Comparison of ENCODE assay signal across 22 cellular contexts in the genomic region with DNA sequence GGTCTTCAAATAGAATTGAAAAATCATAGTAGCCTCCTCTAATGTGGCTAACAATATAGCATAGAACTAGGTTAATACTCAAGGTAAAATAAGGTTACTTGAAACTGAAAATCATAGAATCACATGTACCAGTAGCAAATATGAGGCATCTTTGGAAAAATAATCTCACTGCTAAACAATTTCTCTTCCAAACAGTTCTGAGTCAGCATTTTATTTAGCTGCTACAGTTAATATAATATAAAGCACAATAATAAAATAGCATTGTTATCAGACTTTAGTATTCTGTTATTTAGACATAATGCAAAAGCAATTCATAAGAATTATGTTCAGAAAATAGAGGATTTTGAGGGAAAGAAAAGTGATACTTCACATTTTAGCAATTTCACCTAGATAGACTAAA. TPM values are rescaled to one million over a fixed set of nuclear protein-coding genes. Genes with fewer than 3 reads are reported as not detected.
DNase-seq lines count a peak whose midpoint lies in the region; ATAC-seq and FAIRE-seq lines count a peak whose summit lies in the region.
"Had no signal": no experiment of that assay in that cellular context is flagged by ENCODE, and none has a peak within 500 bp of the region (broad histone marks: within the 10 kb centered on the region; RNA-seq: fewer than 3 reads in every experiment).

No MANE protein-coding gene starts in this region.

- H3K36me3 Mint-ChIP-seq in activated T-helper 17 cell treated with anti-CD3 and anti-CD28 coated beads, Interleukin-2, amount 50 U/mL, for 72 hours (ENCODE audit: low read depth), result peaks cover 99% of the 10 kb centered on the region

- H3K4me3 Mint-ChIP-seq in activated T-helper 17 cell treated with anti-CD3 and anti-CD28 coated beads, Interleukin-2, amount 50 U/mL, for 72 hours, result no peak overlapping the region
- H3K4me3 Mint-ChIP-seq: B cell; CD4-positive, CD25-positive, alpha-beta regulatory T cell; CD8-positive, alpha-beta T cell; GM23338; H9 had no signal

- H3K9me3 ChIP-seq in small intestine (ENCODE audit: control insufficient read depth, low read depth) (no peaks in the 10 kb centered on the region), SJCRH30 (replicated peaks) (no peaks in the 10 kb centered on the region)
- H3K9me3 ChIP-seq: BLaER1, Caco-2 had no signal

- DNase-seq in GM19239 (ENCODE audit: insufficient read length, low spot score) (no peak), small intestine (no peak), NCI-H774 (lab: John Stamatoyannopoulos, UW) (no peak), SJCRH30 (no peak)
- DNase-seq: 8988T; Caco-2; CD4-positive, CD25-positive, alpha-beta regulatory T cell; CD8-positive, alpha-beta T cell; DMS 273 treated with DMSO at 0.1 percent for 48 hours; DMS79; EL; GDM1; H9 had no signal

- H3K36me3 ChIP-seq in small intestine (ENCODE audit: control insufficient read depth in 2 of 2, insufficient read depth in 2 of 2, low read length in 2 of 2), result peaks cover 2 to 5% of the 10 kb centered on the region in 2 donors
- peaks cover 17% of the 10 kb centered on the region for H3K36me3 ChIP-seq in SJCRH30

- no peak for ATAC-seq in activated T-helper 17 cell treated with anti-CD3 and anti-CD28 coated beads, Interleukin-2, amount 50 U/mL, for 72 hours (replicated peaks)
- ATAC-seq in HG02938 (IDR thresholded peaks at IDR 0.05; ENCODE audit: unreplicated experiment), result no peak
- ATAC-seq: CD8-positive, alpha-beta T cell; GM12878; GM23338; HCT116 had no signal

- H3K27me3 Mint-ChIP-seq in activated T-helper 17 cell treated with anti-CD3 and anti-CD28 coated beads, Interleukin-2, amount 50 U/mL, for 72 hours, result no peaks in the 10 kb centered on the region
- H3K27me3 Mint-ChIP-seq: B cell; CD4-positive, CD25-positive, alpha-beta regulatory T cell had no signal

- H3K27me3 ChIP-seq in small intestine (ENCODE audit: control insufficient read depth in 2 of 2, insufficient read depth in 2 of 2, low read length in 2 of 2), result no peaks in the 10 kb centered on the region
- H3K27me3 ChIP-seq in SJCRH30, result no peaks in the 10 kb centered on the region
- H3K27me3 ChIP-seq: BLaER1 had no signal

- H3K4me1 ChIP-seq in small intestine (ENCODE audit: control insufficient read depth in 2 of 2, insufficient read depth in 1 of 2, low read depth in 1 of 2, low read length in 1 of 2) (no peaks in the 10 kb centered on the region), SJCRH30 (no peaks in the 10 kb centered on the region)
- H3K4me1 ChIP-seq: BLaER1, Caco-2 had no signal

- H3K4me3 ChIP-seq in small intestine (ENCODE audit: low read depth in 1 of 2, low read length in 2 of 2), result no peak overlapping the region
- H3K4me3 ChIP-seq in SJCRH30, result no peak overlapping the region
- H3K4me3 ChIP-seq: BLaER1, GM12878, GM23338 had no signal

- peak overlapping the region; percentile 7 for H3K27ac Mint-ChIP-seq in activated T-helper 17 cell treated with anti-CD3 and anti-CD28 coated beads, Interleukin-2, amount 50 U/mL, for 72 hours
- H3K27ac Mint-ChIP-seq: B cell; CD8-positive, alpha-beta T cell; GM23338 had no signal

- FAIRE-seq in A204.1 (lab: Jason Lieb, UNC) (peak; percentile 19), GM19239 (lab: Jason Lieb, UNC) (peak; percentile 8), small intestine (lab: Jason Lieb, UNC) (peak; percentile 15)
- FAIRE-seq: GM12878 had no signal

- H3K4me1 Mint-ChIP-seq in activated T-helper 17 cell treated with anti-CD3 and anti-CD28 coated beads, Interleukin-2, amount 50 U/mL, for 72 hours, result peaks cover 4% of the 10 kb centered on the region
- H3K4me1 Mint-ChIP-seq: B cell had no signal

- H3K9me3 Mint-ChIP-seq in activated T-helper 17 cell treated with anti-CD3 and anti-CD28 coated beads, Interleukin-2, amount 50 U/mL, for 72 hours, result no peaks in the 10 kb centered on the region
- H3K9me3 Mint-ChIP-seq: CD4-positive, CD25-positive, alpha-beta regulatory T cell; CD8-positive, alpha-beta T cell; GM23338; H9 had no signal

- H3K27ac ChIP-seq in small intestine (ENCODE audit: low read depth in 1 of 2, low read length in 1 of 2), result no peak overlapping the region
- no peak overlapping the region for H3K27ac ChIP-seq in SJCRH30
- H3K27ac ChIP-seq: BLaER1, C4-2B had no signal

RNA-seq across cellular contexts. Expression of a gene that starts 35.0 kb away (rescaled TPM):
- total RNA-seq in activated T-helper 17 cell treated with anti-CD3 and anti-CD28 coated beads, Interleukin-2, amount 50 U/mL, for 72 hours, result 100 to 1,000 TPM; 220 to 329 TPM
- 10 to 100 TPM in 1 of 3 donors, 1 to 10 TPM in 2; 7.8 to 19.9 (median 8.7) TPM for polyA plus RNA-seq in small intestine
- total RNA-seq in SJCRH30 (2014; rRNA removed; shearing (Covaris generic)), result 67.3 and 73.3 TPM in 2 replicates

RNA-seq across cellular contexts. Expression of a gene that starts 46.7 kb away (rescaled TPM):
- 100 to 1,000 TPM in 1 of 2 donors, 10 to 100 TPM in 1; 90.0 to 122 TPM for total RNA-seq in activated T-helper 17 cell treated with anti-CD3 and anti-CD28 coated beads, Interleukin-2, amount 50 U/mL, for 72 hours
- polyA plus RNA-seq in small intestine, result 10 to 100 TPM; 63.8 to 90.1 (median 85.2) TPM
- 136 and 156 TPM in 2 replicates for total RNA-seq in SJCRH30 (2014; rRNA removed; shearing (Covaris generic))
